Comparison of ENCODE assay signal across 1 cellular context in genomic region chr19:55046975-55047622, GRCh38.
A peak's percentile ranks its signal among the peaks of the same experiment; 100 is the strongest.
TF ChIP-seq lines count a peak whose summit lies in the region.

No MANE protein-coding gene starts in this region.

TF ChIP-seq in K562, 482 proteins besides CTCF, POLR2A, EP300 and RAD21:
- TF ChIP-seq TBP (optimal IDR thresholded peaks at IDR 0.05; ENCODE audit: low read depth, low read length) (no peak), ZFPM2 (CRISPR knock-in tag; IDR thresholded peaks at IDR 0.05) (no peak), RBFOX2 (IDR thresholded peaks at IDR 0.05; ENCODE audit: low read depth, low read length) (peak; percentile 64), RBM22 (IDR thresholded peaks at IDR 0.05; ENCODE audit: low read depth, low read length, poor library complexity, severe bottlenecking) (peak; percentile 94), CGGBP1 (CRISPR knock-in tag; IDR thresholded peaks at IDR 0.05) (no peak), FOXO4 (CRISPR knock-in tag; IDR thresholded peaks at IDR 0.05) (no peak), ZNF263 (CRISPR knock-in tag; IDR thresholded peaks at IDR 0.05; ENCODE audit: borderline replicate concordance) (no peak), POLR2G (IDR thresholded peaks at IDR 0.05; ENCODE audit: low read depth, low read length) (peak; percentile 73), HMGN3 (IDR thresholded peaks at IDR 0.05; ENCODE audit: borderline replicate concordance, extremely low read depth, insufficient read length, low read depth, low read length) (peak; percentile 48)
